In the genomic region with DNA sequence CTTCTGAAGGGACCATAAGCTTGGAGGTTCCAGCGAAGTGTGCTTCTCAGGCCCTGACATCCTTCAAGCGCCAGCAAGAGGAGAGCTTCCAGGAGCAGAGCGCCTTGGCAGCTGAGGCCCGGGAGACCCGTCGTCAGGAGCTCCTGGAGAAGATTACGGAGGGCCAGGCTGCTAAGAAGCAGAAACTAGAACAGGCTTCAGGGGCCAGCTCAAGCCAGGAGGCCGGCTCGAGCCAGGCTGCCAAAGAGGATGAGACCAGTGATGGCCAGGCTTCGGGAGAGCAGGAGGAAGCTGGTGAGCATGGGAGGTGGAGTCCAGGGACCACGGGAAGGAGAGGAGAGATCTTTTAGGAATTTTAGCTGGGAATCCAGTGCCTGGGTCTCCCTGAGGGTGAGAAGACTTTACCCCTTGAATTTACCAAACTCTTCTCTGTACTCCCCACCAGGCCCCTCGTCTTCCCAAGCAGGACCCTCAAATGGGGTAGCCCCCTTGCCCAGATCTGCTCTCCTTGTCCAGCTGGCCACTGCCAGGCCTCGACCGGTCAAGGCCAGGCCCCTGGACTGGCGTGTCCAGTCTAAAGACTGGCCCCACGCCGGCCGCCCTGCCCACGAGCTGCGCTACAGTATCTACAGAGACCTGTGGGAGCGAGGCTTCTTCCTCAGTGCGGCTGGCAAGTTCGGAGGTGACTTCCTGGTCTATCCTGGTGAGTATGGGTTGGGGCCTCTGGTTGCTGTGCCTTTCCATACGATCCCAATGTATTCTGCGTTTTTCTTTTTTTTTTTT, we compare ENCODE assay signal across 7 cellular contexts. TPM values are rescaled to one million over a fixed set of nuclear protein-coding genes. Genes with fewer than 3 reads are reported as not detected.
A peak's percentile ranks its signal among the peaks of the same experiment; 100 is the strongest.
DNase-seq lines count a peak whose midpoint lies in the region; ATAC-seq and TF ChIP-seq lines count a peak whose summit lies in the region.

No MANE protein-coding gene starts in this region.

- WGBS in smooth muscle cell (ENCODE audit: low lambda C conversion rate) = 44% methylated on average over 25 of the region's 25 CpGs

- TF ChIP-seq POLR2A in HCT116 (IDR thresholded peaks at IDR 0.05; ENCODE audit: borderline replicate concordance, extremely low read depth, insufficient read depth, insufficient read length) = no peak

- H3K4me2 ChIP-seq in HCT116 (ENCODE audit: low read length) (peak overlapping the region; percentile 99), smooth muscle cell (peak overlapping the region; percentile 84)

- H3K36me3 ChIP-seq in HCT116 (ENCODE audit: control insufficient read depth in 1 of 2, insufficient read depth in 2 of 2, low read length in 2 of 2) = peaks cover 10 to 17% of the 10 kb centered on the region in 2 experiments
- H3K36me3 ChIP-seq in smooth muscle cell (ENCODE audit: low read depth) = no peaks in the 10 kb centered on the region

- H3K27ac Mint-ChIP-seq in T-helper 2 cell treated with Interferon-gamma antibody and Interleukin-4, amounts not matched to agents 5 μg/mL and 100 μg/mL, for 36 hours = peak overlapping the region; percentile 80
- peak overlapping the region; percentile 87 for H3K27ac Mint-ChIP-seq in glutamatergic neuron (ENCODE audit: unreplicated experiment)

- TF ChIP-seq RAD21 in HCT116 (IDR thresholded peaks at IDR 0.05; ENCODE audit: low read depth) = no peak

- ATAC-seq in HCT116 = no peak

- POLR2A ChIA-PET in HCT116 (lab: Charles Lee) = interaction anchor here (2.7 to 7.0 kb wide), 3 partner anchors 9 to 18 kb away, joined by 9 to 126 read pairs (median 16); partner anchors contain the start of gene RPS9

- no peaks in the 10 kb centered on the region for H3K9me2 ChIP-seq in HCT116 (ENCODE audit: insufficient read depth)

- peaks cover 44% of the 10 kb centered on the region for H3K79me2 ChIP-seq in HCT116 (ENCODE audit: insufficient read depth, low read length)
- peaks cover 32% of the 10 kb centered on the region for H3K79me2 ChIP-seq in smooth muscle cell (ENCODE audit: low read depth)

- TSS peak; percentile 36 for BruUV-seq in HCT116 (replicated peaks; lab: Mats Ljungman, UMichigan)

- H3K27ac ChIP-seq in HCT116 (ENCODE audit: low read depth, low read length) = peak overlapping the region; percentile 100
- H3K27ac ChIP-seq in smooth muscle cell (ENCODE audit: low read depth) = peak overlapping the region; percentile 98

- DNase-seq in HCT116 (ENCODE audit: low read depth, low spot score) (no peak), glutamatergic neuron (no peak), smooth muscle cell (lab: John Stamatoyannopoulos, UW; ENCODE audit: unreplicated experiment) (no peak), activated gamma-delta T cell (lab: John Stamatoyannopoulos, UW) (no peak), cerebellum (ENCODE audit: low spot score) (no peak), NCI-H510A treated with DMSO at 0.1 percent for 48 hours (lab: John Stamatoyannopoulos, UW) (no peak)
- no peak for DNase-seq in T-helper 2 cell treated with Interferon-gamma antibody and Interleukin-4, amounts not matched to agents 5 μg/mL and 100 μg/mL, for 36 hours (ENCODE audit: low spot score)

- TF ChIP-seq CTCF in HCT116 (IDR thresholded peaks at IDR 0.05 in 2 of 3, conservative IDR thresholded peaks at IDR 0.05 in 1 of 3; ENCODE audit: borderline replicate concordance in 1 of 3, insufficient read depth in 1 of 3, low read depth in 2 of 3, low read length in 2 of 3) = no peak
- no peak for TF ChIP-seq CTCF in glutamatergic neuron (IDR thresholded peaks at IDR 0.05; ENCODE audit: partially characterized antibody, unreplicated experiment)
- TF ChIP-seq CTCF in smooth muscle cell (IDR thresholded peaks at IDR 0.05; ENCODE audit: borderline replicate concordance, insufficient read depth, poor library complexity, severe bottlenecking) = no peak

- H3K4me3 ChIP-seq in HCT116 (replicated peaks in 1 of 2; ENCODE audit: low read depth in 1 of 2, low read length in 2 of 2) = peak overlapping the region; percentile 80 to 91
- peak overlapping the region; percentile 78 for H3K4me3 ChIP-seq in smooth muscle cell

- CTCF ChIA-PET in HCT116 (lab: Charles Lee) = interaction anchor here (1.4 kb wide), 1 partner anchor 22 kb away, joined by 5 read pairs; no protein-coding TSS in a partner anchor

- H3F3A ChIP-seq in smooth muscle cell (ENCODE audit: low read depth) = peaks cover 11% of the 10 kb centered on the region

- H3K9me3 Mint-ChIP-seq in T-helper 2 cell treated with Interferon-gamma antibody and Interleukin-4, amounts not matched to agents 5 μg/mL and 100 μg/mL, for 36 hours = no peaks in the 10 kb centered on the region
- peaks cover 11% of the 10 kb centered on the region for H3K9me3 Mint-ChIP-seq in glutamatergic neuron (ENCODE audit: unreplicated experiment)

- H3K9me3 ChIP-seq in HCT116 (ENCODE audit: control insufficient read depth in 1 of 2, insufficient read depth in 1 of 2, low read depth in 1 of 2, low read length in 2 of 2) (no peaks in the 10 kb centered on the region), smooth muscle cell (replicated peaks; ENCODE audit: low read depth) (no peaks in the 10 kb centered on the region)

- RAD21 ChIA-PET in HCT116 (lab: Charles Lee; ENCODE audit: low non-redundant PET in 1 of 2, low total read pairs in 2 of 2, uncharacterized antibody in 2 of 2, unreplicated experiment in 2 of 2) = interaction anchor here in 1 of 2 experiments (0.7 kb wide), 1 partner anchor 46 kb away, joined by 3 read pairs; no protein-coding TSS in a partner anchor

- H3K4me1 Mint-ChIP-seq in T-helper 2 cell treated with Interferon-gamma antibody and Interleukin-4, amounts not matched to agents 5 μg/mL and 100 μg/mL, for 36 hours (ENCODE audit: low read depth) = peaks cover 32% of the 10 kb centered on the region
- peaks cover 11% of the 10 kb centered on the region for H3K4me1 Mint-ChIP-seq in glutamatergic neuron (ENCODE audit: low read depth, unreplicated experiment)

- H2AFZ ChIP-seq in HCT116 (ENCODE audit: low read depth, low read length, poor library complexity, severe bottlenecking) (no peak overlapping the region), smooth muscle cell (ENCODE audit: low read depth) (peak overlapping the region; percentile 39)

- H3K4me1 ChIP-seq in HCT116 (ENCODE audit: control insufficient read depth in 1 of 2, insufficient read depth in 2 of 2, low read length in 2 of 2) (peaks cover 13 to 21% of the 10 kb centered on the region in 2 experiments), smooth muscle cell (ENCODE audit: low read depth) (peaks cover 6% of the 10 kb centered on the region)

- H3K9ac ChIP-seq in HCT116 (ENCODE audit: low read length) (peak overlapping the region; percentile 92), smooth muscle cell (ENCODE audit: low read depth) (peak overlapping the region; percentile 96)

- intact Hi-C loops in HCT116 (cut with micrococcal nuclease) = no loop called here

- peaks cover 18% of the 10 kb centered on the region for H3K36me3 Mint-ChIP-seq in T-helper 2 cell treated with Interferon-gamma antibody and Interleukin-4, amounts not matched to agents 5 μg/mL and 100 μg/mL, for 36 hours (ENCODE audit: low read depth)
- H3K36me3 Mint-ChIP-seq in glutamatergic neuron (ENCODE audit: unreplicated experiment) = no peaks in the 10 kb centered on the region

- no peaks in the 10 kb centered on the region for H3K27me3 Mint-ChIP-seq in T-helper 2 cell treated with Interferon-gamma antibody and Interleukin-4, amounts not matched to agents 5 μg/mL and 100 μg/mL, for 36 hours (ENCODE audit: low read depth)
- peaks cover 13% of the 10 kb centered on the region for H3K27me3 Mint-ChIP-seq in glutamatergic neuron (ENCODE audit: unreplicated experiment)

- H3K27me3 ChIP-seq in HCT116 (ENCODE audit: insufficient read depth, low read length) (no peaks in the 10 kb centered on the region), smooth muscle cell (ENCODE audit: low read depth) (no peaks in the 10 kb centered on the region)

- H4K20me1 ChIP-seq in HCT116 (ENCODE audit: insufficient read depth) = no peaks in the 10 kb centered on the region
- H4K20me1 ChIP-seq in smooth muscle cell (ENCODE audit: low read depth) = peaks cover 9% of the 10 kb centered on the region

- peak overlapping the region; percentile 88 for H3K4me3 Mint-ChIP-seq in T-helper 2 cell treated with Interferon-gamma antibody and Interleukin-4, amounts not matched to agents 5 μg/mL and 100 μg/mL, for 36 hours
- peak overlapping the region; percentile 93 for H3K4me3 Mint-ChIP-seq in glutamatergic neuron (ENCODE audit: unreplicated experiment)

TF ChIP-seq in HCT116, 20 proteins besides CTCF, POLR2A, EP300 and RAD21 (continues in another document):
- TF ChIP-seq ELF1 (IDR thresholded peaks at IDR 0.05; ENCODE audit: borderline replicate concordance, low read depth) = no peak
- TF ChIP-seq SRF (IDR thresholded peaks at IDR 0.05; ENCODE audit: low read depth) = no peak
- no peak for TF ChIP-seq CBX3 (IDR thresholded peaks at IDR 0.05; ENCODE audit: low read depth)
- TF ChIP-seq ATF3 (IDR thresholded peaks at IDR 0.05) = no peak

RNA-seq across cellular contexts. Expression of gene TSEN34, which starts 0.8 kb away (rescaled TPM):
- total RNA-seq in HCT116 (2021; ENCODE audit: unreplicated experiment) = 99.9 TPM
- polyA plus RNA-seq in HCT116 (2012) = 72.0 and 86.5 TPM in 2 replicates
- 44.8 TPM for total RNA-seq in glutamatergic neuron (ENCODE audit: unreplicated experiment)
- total RNA-seq in smooth muscle cell = 45.8 and 53.7 TPM in 2 replicates
- polyA plus RNA-seq in smooth muscle cell = 79.5 and 91.7 TPM in 2 replicates
- 18.3 TPM for total RNA-seq in cerebellum

RNA-seq across cellular contexts. Expression of gene MBOAT7, which starts 2.5 kb away (rescaled TPM):
- total RNA-seq in HCT116 (2021; ENCODE audit: unreplicated experiment) (113 TPM), glutamatergic neuron (ENCODE audit: unreplicated experiment) (62.0 TPM), smooth muscle cell (76.8 and 110 TPM in 2 replicates), cerebellum (21.4 TPM)
- 80.1 and 82.8 TPM in 2 replicates for polyA plus RNA-seq in HCT116 (2012)
- 106 and 195 TPM in 2 replicates for polyA plus RNA-seq in smooth muscle cell

RNA-seq across cellular contexts. Expression of gene RPS9, which starts 8.8 kb away (rescaled TPM):
- total RNA-seq in HCT116 (2021; ENCODE audit: unreplicated experiment) (1,666 TPM), glutamatergic neuron (ENCODE audit: unreplicated experiment) (557 TPM), smooth muscle cell (1,047 and 1,149 TPM in 2 replicates), cerebellum (1,035 TPM)
- polyA plus RNA-seq in HCT116 (2012) = 2,933 and 3,847 TPM in 2 replicates
- polyA plus RNA-seq in smooth muscle cell = 347 and 352 TPM in 2 replicates

RNA-seq across cellular contexts. Expression of gene TMC4, which starts 18.9 kb away (rescaled TPM):
- 60.3 TPM for total RNA-seq in HCT116 (2021; ENCODE audit: unreplicated experiment)
- polyA plus RNA-seq in HCT116 (2012) = 72.2 and 90.5 TPM in 2 replicates
- not detected for total RNA-seq in glutamatergic neuron (ENCODE audit: unreplicated experiment)
- total RNA-seq in smooth muscle cell = 5.9 and 7.3 TPM in 2 replicates
- polyA plus RNA-seq in smooth muscle cell = 6.7 and 28.0 TPM in 2 replicates
- total RNA-seq in cerebellum = 0.36 TPM

RNA-seq across cellular contexts. Expression of gene LILRB3, which starts 30.9 kb away (rescaled TPM):
- 0.12 TPM for total RNA-seq in HCT116 (2021; ENCODE audit: unreplicated experiment)
- polyA plus RNA-seq in HCT116 (2012) = 0.77 TPM in 1 of 2 replicates, not detected in the other
- total RNA-seq in glutamatergic neuron (ENCODE audit: unreplicated experiment) = not detected
- not detected in 2 replicates for total RNA-seq in smooth muscle cell
- 0.06 and 0.70 TPM in 2 replicates for polyA plus RNA-seq in smooth muscle cell
- total RNA-seq in cerebellum = 0.18 TPM
